Comparison of ENCODE assay signal across 28 cellular contexts in genomic region chr19:18576383-18576782, GRCh38. TPM values are rescaled to one million over a fixed set of nuclear protein-coding genes. Genes with fewer than 3 reads are reported as not detected.
DNase-seq lines count a peak whose midpoint lies in the region; ATAC-seq and TF ChIP-seq lines count a peak whose summit lies in the region.
"Had no signal": no experiment of that assay in that cellular context is flagged by ENCODE, and none has a peak within 500 bp of the region (broad histone marks: within the 10 kb centered on the region; RNA-seq: fewer than 3 reads in every experiment).

No MANE protein-coding gene starts in this region.

- peaks cover 32% of the 10 kb centered on the region for H3K4me1 ChIP-seq in OCI-LY3 (ENCODE audit: low read length)
- H3K4me1 ChIP-seq: BE2C had no signal

- H3K9me3 Mint-ChIP-seq in activated T-cell treated with anti-CD3 and anti-CD28 coated beads, Interleukin-2, amount 50 U/mL, for 24 hours = no peaks in the 10 kb centered on the region
- H3K9me3 Mint-ChIP-seq in endothelial cell (ENCODE audit: unreplicated experiment) = no peaks in the 10 kb centered on the region
- H3K9me3 Mint-ChIP-seq: CD14-positive monocyte; CD8-positive, alpha-beta memory T cell had no signal

- H3K4me3 Mint-ChIP-seq in activated T-cell treated with anti-CD3 and anti-CD28 coated beads, Interleukin-2, amount 50 U/mL, for 24 hours = no peak overlapping the region
- H3K4me3 Mint-ChIP-seq in endothelial cell (ENCODE audit: unreplicated experiment) = peak overlapping the region; percentile 37
- H3K4me3 Mint-ChIP-seq: CD14-positive monocyte had no signal

- H3K27ac Mint-ChIP-seq in activated T-cell treated with anti-CD3 and anti-CD28 coated beads, Interleukin-2, amount 50 U/mL, for 24 hours = peak overlapping the region; percentile 97
- no peak overlapping the region for H3K27ac Mint-ChIP-seq in endothelial cell (ENCODE audit: unreplicated experiment)

- H3K4me1 Mint-ChIP-seq in activated T-cell treated with anti-CD3 and anti-CD28 coated beads, Interleukin-2, amount 50 U/mL, for 24 hours (ENCODE audit: low read depth) = peaks cover 40% of the 10 kb centered on the region
- H3K4me1 Mint-ChIP-seq in endothelial cell (ENCODE audit: unreplicated experiment) = peaks cover 9% of the 10 kb centered on the region

- peaks cover 73% of the 10 kb centered on the region for H3K36me3 Mint-ChIP-seq in activated T-cell treated with anti-CD3 and anti-CD28 coated beads, Interleukin-2, amount 50 U/mL, for 24 hours (ENCODE audit: low read depth)
- peaks cover 19% of the 10 kb centered on the region for H3K36me3 Mint-ChIP-seq in endothelial cell (ENCODE audit: low read depth, unreplicated experiment)

- no peak overlapping the region for H3K9ac ChIP-seq in OCI-LY3 (ENCODE audit: low read length)

- no peaks in the 10 kb centered on the region for H3K27me3 Mint-ChIP-seq in activated T-cell treated with anti-CD3 and anti-CD28 coated beads, Interleukin-2, amount 50 U/mL, for 24 hours
- peaks cover 6% of the 10 kb centered on the region for H3K27me3 Mint-ChIP-seq in endothelial cell (ENCODE audit: unreplicated experiment)
- H3K27me3 Mint-ChIP-seq: CD8-positive, alpha-beta memory T cell had no signal

- peaks cover 26% of the 10 kb centered on the region for H3K79me2 ChIP-seq in OCI-LY3 (ENCODE audit: low read length)

- H3K27me3 ChIP-seq in OCI-LY3 (ENCODE audit: low read depth, low read length) = no peaks in the 10 kb centered on the region
- H3K27me3 ChIP-seq: BE2C, MG63, SJSA1 had no signal

- peaks cover 54% of the 10 kb centered on the region for H3K36me3 ChIP-seq in OCI-LY3 (replicated peaks; ENCODE audit: low read depth, low read length)

- no peaks in the 10 kb centered on the region for H3K9me3 ChIP-seq in OCI-LY3 (ENCODE audit: insufficient read depth, low read length)
- H3K9me3 ChIP-seq: BE2C, MG63, SJSA1 had no signal

- TF ChIP-seq CTCF in OCI-LY3 (IDR thresholded peaks at IDR 0.05; ENCODE audit: low read depth, low read length) = no peak
- no peak for TF ChIP-seq CTCF in endothelial cell (IDR thresholded peaks at IDR 0.05; ENCODE audit: unreplicated experiment)

- H3K27ac ChIP-seq in OCI-LY3 (ENCODE audit: low read length) = peak overlapping the region; percentile 36; the same call in 1 of the 2 replicates
- H3K27ac ChIP-seq: 22Rv1, PC-9, SJSA1 had no signal

- no peak overlapping the region for H3K4me3 ChIP-seq in OCI-LY3 (ENCODE audit: low read length)
- H3K4me3 ChIP-seq: MG63, PC-9, SJSA1 had no signal

- no peak overlapping the region for H3K4me2 ChIP-seq in OCI-LY3 (ENCODE audit: low read length)
- H3K4me2 ChIP-seq: PC-9 had no signal

- ATAC-seq in GM21825 (IDR thresholded peaks at IDR 0.05; ENCODE audit: unreplicated experiment) = no peak

- no peak for DNase-seq in activated T-cell treated with anti-CD3 and anti-CD28 coated beads, Interleukin-2, amount 50 U/mL, for 24 hours
- DNase-seq in activated T-cell treated with anti-CD3 and anti-CD28 coated beads, Interleukin-2, amount 50 U/mL, for 48 hours = no peak
- no peak for DNase-seq in endothelial cell (ENCODE audit: low spot score)
- DNase-seq in NCI-H345 treated with DMSO at 0.1 percent for 48 hours (lab: John Stamatoyannopoulos, UW; ENCODE audit: unreplicated experiment) = no peak
- DNase-seq: ACHN; BE2C; Calu3; CD8-positive, alpha-beta memory T cell; DND-41; KBM-7; MG63; NCI-H1105 treated with DMSO at 0.1 percent for 48 hours; NCI-H146; NCI-H1930; NCI-H2107; NCI-H446 treated with DMSO at 0.1 percent for 48 hours; NCI-H526; NCI-H82; NK-92 treated with Interleukin-12 subunit alpha and Interleukin-12 subunit beta, amount 100 ng/mL, for 24 hours; PC-9; Right ventricle myocardium superior; T-helper 1 cell had no signal

- no peak overlapping the region for H2AFZ ChIP-seq in OCI-LY3 (ENCODE audit: low read depth, low read length)
- H2AFZ ChIP-seq: PC-9 had no signal

- H4K20me1 ChIP-seq in OCI-LY3 (ENCODE audit: insufficient read depth, low read length) = peaks cover 13% of the 10 kb centered on the region

RNA-seq across cellular contexts. Expression of gene UBA52, which starts 4.7 kb away (rescaled TPM):
- total RNA-seq in endothelial cell (ENCODE audit: unreplicated experiment) = 1,465 TPM

RNA-seq across cellular contexts. Expression of gene REX1BD, which starts 12.2 kb away (rescaled TPM):
- total RNA-seq in endothelial cell (ENCODE audit: unreplicated experiment) = 88.8 TPM

RNA-seq across cellular contexts. Expression of gene KXD1, which starts 18.7 kb away (rescaled TPM):
- 105 TPM for total RNA-seq in endothelial cell (ENCODE audit: unreplicated experiment)

RNA-seq across cellular contexts. Expression of gene CRLF1, which starts 30.2 kb away (rescaled TPM):
- 0.74 TPM for total RNA-seq in endothelial cell (ENCODE audit: unreplicated experiment)
- total RNA-seq: Calu3; CD8-positive, alpha-beta memory T cell; HT-29 had no signal

RNA-seq across cellular contexts. Expression of gene FKBP8, which starts 33.0 kb away (rescaled TPM):
- 229 TPM for total RNA-seq in endothelial cell (ENCODE audit: unreplicated experiment)
